ENCODE assay signal across 8 cellular contexts in the genomic region with DNA sequence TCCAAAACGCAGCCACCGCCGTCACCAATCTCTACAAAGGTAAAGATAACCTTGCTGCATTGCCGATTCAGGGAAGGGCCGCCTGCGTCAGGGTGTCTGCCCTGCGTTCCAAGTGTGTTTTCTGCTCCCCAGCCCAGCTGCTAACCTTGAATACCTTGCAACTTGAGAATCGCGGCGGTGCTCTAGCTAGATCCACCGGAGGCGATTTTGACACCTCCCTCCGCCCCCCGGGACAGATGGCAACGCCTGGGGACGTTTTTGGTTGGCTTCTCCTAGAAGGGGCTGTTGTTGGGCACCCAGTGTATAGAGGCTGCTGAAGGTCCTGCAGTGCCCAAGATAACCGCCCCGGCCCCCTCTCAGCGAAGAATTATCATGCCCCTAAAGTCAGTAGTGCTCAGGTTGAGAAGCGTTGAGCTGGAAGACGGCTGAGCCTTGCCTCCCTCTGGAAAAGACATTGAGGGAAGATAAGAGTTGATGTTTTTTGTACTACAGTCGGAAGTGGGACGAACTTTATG. TPM values are rescaled to one million over a fixed set of nuclear protein-coding genes. Genes with fewer than 3 reads are reported as not detected.
A peak's percentile ranks its signal among the peaks of the same experiment; 100 is the strongest.
DNase-seq lines count a peak whose midpoint lies in the region; ATAC-seq and TF ChIP-seq lines count a peak whose summit lies in the region.

No MANE protein-coding gene starts in this region.

- H3K4me1 Mint-ChIP-seq in activated CD4-positive, alpha-beta T cell treated with anti-CD3 and anti-CD28 coated beads, Interleukin-2, amount 10 ng/mL, durations not matched to agents 24 days and 14 days, result peaks cover 41% of the 10 kb centered on the region

- no peak for ATAC-seq in activated CD4-positive, CD25-positive, alpha-beta regulatory T cell treated with anti-CD3 and anti-CD28 coated beads, Interleukin-2, amount 50 U/mL, for 24 hours

- H3K9me3 ChIP-seq in neural cell (ENCODE audit: low read length), result no peaks in the 10 kb centered on the region

- peaks cover 2% of the 10 kb centered on the region for H3K27me3 Mint-ChIP-seq in activated CD4-positive, alpha-beta T cell treated with anti-CD3 and anti-CD28 coated beads, Interleukin-2, amount 10 ng/mL, durations not matched to agents 24 days and 14 days

- H3F3A ChIP-seq in neural cell (ENCODE audit: insufficient read depth, low read length, poor library complexity, severe bottlenecking), result no peaks in the 10 kb centered on the region

- peak overlapping the region; percentile 98 for H3K9ac ChIP-seq in neural cell (ENCODE audit: low read length)

- peaks cover 7% of the 10 kb centered on the region for H3K27me3 ChIP-seq in neural cell (ENCODE audit: insufficient read depth, low read depth, low read length)

- peaks cover 45% of the 10 kb centered on the region for H3K36me3 Mint-ChIP-seq in activated CD4-positive, alpha-beta T cell treated with anti-CD3 and anti-CD28 coated beads, Interleukin-2, amount 10 ng/mL, durations not matched to agents 24 days and 14 days (ENCODE audit: low read depth)

- H3K9me3 Mint-ChIP-seq in activated CD4-positive, alpha-beta T cell treated with anti-CD3 and anti-CD28 coated beads, Interleukin-2, amount 10 ng/mL, durations not matched to agents 24 days and 14 days, result no peaks in the 10 kb centered on the region

- intact Hi-C loops in activated CD4-positive, alpha-beta T cell treated with anti-CD3 and anti-CD28 coated beads, Interleukin-2, amount 10 ng/mL, durations not matched to agents 24 days and 14 days (cut with micrococcal nuclease), result no loop called here

- DNase-seq in HT-29 (ENCODE audit: low spot score) (peak; percentile 42), epithelial cell of esophagus (ENCODE audit: low read depth) (no peak), HK-2 (ENCODE audit: unreplicated experiment) (no peak), superior temporal gyrus (ENCODE audit: extremely low spot score) (no peak)
- peak; percentile 77 for DNase-seq in activated CD4-positive, alpha-beta T cell treated with anti-CD3 and anti-CD28 coated beads, Interleukin-2, amount 10 ng/mL, durations not matched to agents 24 days and 14 days

- H4K20me1 ChIP-seq in neural cell (ENCODE audit: insufficient read depth), result peaks cover 44% of the 10 kb centered on the region

- H3K27ac ChIP-seq in 22Rv1, result peak overlapping the region; percentile 86
- H3K27ac ChIP-seq in neural cell (ENCODE audit: low read length), result peak overlapping the region; percentile 92

- peak overlapping the region; percentile 97 for H3K4me2 ChIP-seq in neural cell (ENCODE audit: low read length)

- H2AFZ ChIP-seq in neural cell (ENCODE audit: low read depth, low read length), result peak overlapping the region; percentile 41

- H3K79me2 ChIP-seq in neural cell (replicated peaks; ENCODE audit: insufficient read depth, low read length), result peaks cover 63% of the 10 kb centered on the region

- TF ChIP-seq EP300 in neural cell (conservative IDR thresholded peaks at IDR 0.05; ENCODE audit: poor library complexity, severe bottlenecking), result no peak

- no peak for TF ChIP-seq RAD21 in neural cell (conservative IDR thresholded peaks at IDR 0.05)

- peak overlapping the region; percentile 86 for H3K4me3 ChIP-seq in epithelial cell of esophagus (ENCODE audit: low read length)
- H3K4me3 ChIP-seq in neural cell (ENCODE audit: low read length), result peak overlapping the region; percentile 96

- H3K4me3 Mint-ChIP-seq in activated CD4-positive, alpha-beta T cell treated with anti-CD3 and anti-CD28 coated beads, Interleukin-2, amount 10 ng/mL, durations not matched to agents 24 days and 14 days, result peak overlapping the region; percentile 97

- no peaks in the 10 kb centered on the region for H3K9me2 ChIP-seq in neural cell (ENCODE audit: insufficient read depth, low read length)

- TF ChIP-seq CTCF in 22Rv1 (IDR thresholded peaks at IDR 0.05) (no peak), epithelial cell of esophagus (IDR thresholded peaks at IDR 0.05; ENCODE audit: insufficient read depth, low read depth, low read length, missing control alignments) (no peak), neural cell (IDR thresholded peaks at IDR 0.05; ENCODE audit: poor library complexity, severe bottlenecking) (no peak)

- peak overlapping the region; percentile 98 for H3K27ac Mint-ChIP-seq in activated CD4-positive, alpha-beta T cell treated with anti-CD3 and anti-CD28 coated beads, Interleukin-2, amount 10 ng/mL, durations not matched to agents 24 days and 14 days

- H3K36me3 ChIP-seq in neural cell (ENCODE audit: insufficient read depth, low read length), result peaks cover 6% of the 10 kb centered on the region

TF ChIP-seq in neural cell, 6 proteins besides CTCF, POLR2A, EP300 and RAD21:
- peak; percentile 26 for TF ChIP-seq REST (IDR thresholded peaks at IDR 0.05; ENCODE audit: borderline replicate concordance)
- TF ChIP-seq TAF1 (IDR thresholded peaks at IDR 0.05; ENCODE audit: low read depth), result no peak
- TF ChIP-seq SMC3 (conservative IDR thresholded peaks at IDR 0.05; ENCODE audit: poor library complexity), result no peak
- peak; percentile 4 for TF ChIP-seq POLR2AphosphoS5 (IDR thresholded peaks at IDR 0.05)

RNA-seq across cellular contexts. Expression of gene HAPSTR1, which starts 1.6 kb away (rescaled TPM):
- 30.3 and 31.4 TPM in 2 replicates for total RNA-seq in HT-29 (2014; rRNA removed; shearing (Covaris generic))
- 53.4 and 54.2 TPM in 2 replicates for total RNA-seq in activated CD4-positive, alpha-beta T cell treated with anti-CD3 and anti-CD28 coated beads, Interleukin-2, amount 10 ng/mL, durations not matched to agents 24 days and 14 days
- polyA plus RNA-seq in neural cell, result 55.2 and 60.7 TPM in 2 replicates
- 171 and 183 TPM in 2 replicates for polyA minus RNA-seq in neural cell

Comparison
In these comparisons a context has a peak if more than half of its experiments do, and no peak if none do; other contexts are left out.
1. DNase-seq: peak in HT-29 (single experiment) and activated CD4-positive, alpha-beta T cell treated with anti-CD3 and anti-CD28 coated beads, Interleukin-2, amount 10 ng/mL, durations not matched to agents 24 days and 14 days (single experiment); none in epithelial cell of esophagus (single experiment), HK-2 (single experiment) and superior temporal gyrus (single experiment).